Comparison of ENCODE assay signal across 8 cellular contexts in the genomic region with DNA sequence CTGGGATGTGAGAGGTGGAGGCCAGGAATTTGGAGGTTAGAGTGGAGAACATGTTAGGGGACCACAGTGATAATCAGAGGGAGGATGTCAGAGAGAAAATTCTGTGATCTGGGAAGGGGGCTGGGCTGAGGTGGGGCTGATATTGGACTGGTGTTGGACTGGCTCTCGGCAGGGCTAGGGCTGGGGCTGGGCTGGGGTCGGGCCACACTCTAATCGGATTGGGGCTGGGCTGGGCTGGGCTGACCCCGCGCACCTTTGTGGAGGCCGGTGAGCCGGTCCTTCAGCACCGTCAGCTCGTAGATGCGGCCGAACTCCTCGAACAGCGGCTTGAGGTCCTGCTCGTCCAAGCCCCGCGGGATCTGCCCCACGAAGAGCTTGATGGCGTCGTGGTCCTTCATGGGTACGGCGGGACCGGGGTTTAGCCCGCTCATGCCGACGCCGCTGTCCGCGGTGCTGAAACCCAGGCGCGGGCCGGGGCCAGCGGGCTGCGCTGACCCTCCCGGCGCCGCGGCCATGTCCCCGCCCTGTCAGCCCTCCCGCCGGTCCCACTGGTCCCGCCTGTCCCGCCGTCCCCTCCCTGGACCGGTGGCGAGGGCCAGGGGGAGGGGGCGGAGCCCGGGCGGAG. TPM values are rescaled to one million over a fixed set of nuclear protein-coding genes. Genes with fewer than 3 reads are reported as not detected.
DNase-seq lines count a peak whose midpoint lies in the region; ATAC-seq and TF ChIP-seq lines count a peak whose summit lies in the region.

No MANE protein-coding gene starts in this region.

- peaks cover 23% of the 10 kb centered on the region for H3K27me3 Mint-ChIP-seq in Caco-2 (ENCODE audit: insufficient read depth, unreplicated experiment)

- TF ChIP-seq CTCF in Caco-2 (IDR thresholded peaks at IDR 0.05; ENCODE audit: insufficient read depth in 1 of 2, low read depth in 1 of 2, low read length in 1 of 2, severe bottlenecking in 1 of 2, unreplicated experiment in 1 of 2) (no peak), adrenal gland (IDR thresholded peaks at IDR 0.05) (no peak), sigmoid colon (IDR thresholded peaks at IDR 0.05) (no peak)

- WGBS in adrenal gland, 4 donors: 5 to 12% (median 10%) methylated on average over 17 to 48 of the region's 48 CpGs
- 10 to 12% methylated on average over 46 to 48 of the region's 48 CpGs for WGBS in sigmoid colon, 2 donors

- H3K9me3 ChIP-seq in Caco-2: no peaks in the 10 kb centered on the region
- no peaks in the 10 kb centered on the region for H3K9me3 ChIP-seq in adrenal gland (replicated peaks in 1 of 3)
- no peaks in the 10 kb centered on the region for H3K9me3 ChIP-seq in sigmoid colon

- H3K27ac ChIP-seq in adrenal gland (peak overlapping the region in 2 of 5 donors; percentile 72 to 75), sigmoid colon (no peak overlapping the region)

- CTCF ChIA-PET in Caco-2 (lab: Charles Lee): no interaction called here

- ATAC-seq in HG02642 (IDR thresholded peaks at IDR 0.05; ENCODE audit: poor library complexity, unreplicated experiment) (peak; percentile 26), left ventricle myocardium superior (peak; percentile 95), HG03457 (IDR thresholded peaks at IDR 0.05; ENCODE audit: unreplicated experiment) (no peak)

- H3K27ac Mint-ChIP-seq in Caco-2 (ENCODE audit: unreplicated experiment): no peak overlapping the region

- POLR2A ChIA-PET in Caco-2 (lab: Charles Lee): no interaction called here

- H3K36me3 ChIP-seq in Caco-2 (ENCODE audit: control insufficient read depth, insufficient read depth, low read length): no peaks in the 10 kb centered on the region
- no peaks in the 10 kb centered on the region for H3K36me3 ChIP-seq in adrenal gland (replicated peaks in 1 of 2)
- H3K36me3 ChIP-seq in sigmoid colon: no peaks in the 10 kb centered on the region

- no peaks in the 10 kb centered on the region for H3K27me3 ChIP-seq in Caco-2 (replicated peaks; ENCODE audit: control insufficient read depth, insufficient read depth, low read length)
- no peaks in the 10 kb centered on the region for H3K27me3 ChIP-seq in adrenal gland
- H3K27me3 ChIP-seq in sigmoid colon: no peaks in the 10 kb centered on the region

- peak overlapping the region; percentile 80 for H3K4me3 Mint-ChIP-seq in Caco-2 (ENCODE audit: unreplicated experiment)

- peaks cover 14% of the 10 kb centered on the region for H3K4me1 Mint-ChIP-seq in Caco-2 (ENCODE audit: low read depth, unreplicated experiment)

- H3K4me3 ChIP-seq in Caco-2 (ENCODE audit: low read depth, low read length) (peak overlapping the region; percentile 76), adrenal gland (peak overlapping the region in 2 of 4 donors; percentile 43 to 60), sigmoid colon (peak overlapping the region; percentile 6 to 57 (median 47))

- H3K4me1 ChIP-seq in Caco-2 (peaks cover 4% of the 10 kb centered on the region; the same call in 1 of the 2 replicates), adrenal gland (replicated peaks in 1 of 2) (peaks cover 0 to 6% of the 10 kb centered on the region in 2 donors), sigmoid colon (peaks cover 0 to 18% (median 12%) of the 10 kb centered on the region in 4 donors)

- intact Hi-C loops in Caco-2 (cut with micrococcal nuclease; ENCODE audit: unreplicated experiment) (loop anchor here (10.0 kb wide), 2 partner anchors 215 to 355 kb away; no protein-coding TSS in a partner anchor), adrenal gland (cut with DNase I) (no loop called here), left ventricle myocardium superior (cut with micrococcal nuclease) (no loop called here), sigmoid colon (cut with DNase I) (no loop called here)

- TF ChIP-seq EP300 in sigmoid colon (IDR thresholded peaks at IDR 0.05): no peak

- no TSS peak for BruUV-seq in Caco-2 (replicated peaks; lab: Mats Ljungman, UMichigan)

- peaks cover 10% of the 10 kb centered on the region for H3K9me3 Mint-ChIP-seq in Caco-2 (ENCODE audit: unreplicated experiment)

- H3K36me3 Mint-ChIP-seq in Caco-2 (ENCODE audit: insufficient read depth, unreplicated experiment): peaks cover 7% of the 10 kb centered on the region

- TF ChIP-seq POLR2A in adrenal gland (IDR thresholded peaks at IDR 0.05): peak in 1 of 2 donors; percentile 28
- TF ChIP-seq POLR2A in sigmoid colon (IDR thresholded peaks at IDR 0.05): no peak

- DNase-seq in Caco-2 (peak; percentile 85 to 92), SW480 (ENCODE audit: low spot score) (peak; percentile 37), adrenal gland (peak; percentile 71 to 84 (median 79)), left ventricle myocardium superior (peak; percentile 86), sigmoid colon (peak; percentile 68), NCI-H1417 treated with DMSO at 0.1 percent for 48 hours (lab: John Stamatoyannopoulos, UW) (no peak)

RNA-seq across cellular contexts. Expression of a gene that starts 0.5 kb away (rescaled TPM):
- total RNA-seq in Caco-2 (2022): not detected in 2 replicates
- 1 to 10 TPM; 1.2 to 4.1 (median 2.4) TPM for total RNA-seq in adrenal gland
- polyA plus RNA-seq in adrenal gland: 10 to 100 TPM in 2 of 3 donors, 1 to 10 TPM in 1; 3.2 to 24.1 (median 12.1) TPM
- 1.5 TPM for total RNA-seq in left ventricle myocardium superior
- 1 to 10 TPM; 2.1 to 5.8 (median 2.8) TPM for total RNA-seq in sigmoid colon
- polyA plus RNA-seq in sigmoid colon: 1 to 10 TPM in 1 of 3 donors, not detected in 2; 4.2 TPM

RNA-seq across cellular contexts. Expression of a gene that starts 47.1 kb away (rescaled TPM):
- total RNA-seq in Caco-2 (2022) (62.2 and 64.6 TPM in 2 replicates), adrenal gland (10 to 100 TPM; 37.4 to 86.6 (median 66.9) TPM), left ventricle myocardium superior (49.6 TPM), sigmoid colon (100 to 1,000 TPM in 1 of 4 donors, 10 to 100 TPM in 3; 41.5 to 103 (median 60.0) TPM)
- polyA plus RNA-seq in adrenal gland (100 to 1,000 TPM in 2 of 3 donors, 10 to 100 TPM in 1; 68.4 to 464 (median 239) TPM), sigmoid colon (10 to 100 TPM; 12.5 to 29.4 (median 27.2) TPM)

RNA-seq across cellular contexts. Expression of a gene that starts 56.3 kb away (rescaled TPM):
- total RNA-seq in Caco-2 (2022): 151 and 153 TPM in 2 replicates
- total RNA-seq in adrenal gland: 100 to 1,000 TPM in 7 of 8 donors, 10 to 100 TPM in 1; 82.2 to 219 (median 169) TPM
- polyA plus RNA-seq in adrenal gland: 100 to 1,000 TPM in 2 of 3 donors, 10 to 100 TPM in 1; 80.1 to 372 (median 289) TPM
- 64.4 TPM for total RNA-seq in left ventricle myocardium superior
- total RNA-seq in sigmoid colon: 10 to 100 TPM; 56.0 to 80.0 (median 66.7) TPM
- 10 to 100 TPM; 35.4 to 76.5 (median 54.8) TPM for polyA plus RNA-seq in sigmoid colon
